In genomic region chr9:127162046-127162445, GRCh38 we compare ENCODE assay signal across 12 cellular contexts. TPM values are rescaled to one million over a fixed set of nuclear protein-coding genes. Genes with fewer than 3 reads are reported as not detected.
DNase-seq lines count a peak whose midpoint lies in the region; ATAC-seq, FAIRE-seq and TF ChIP-seq lines count a peak whose summit lies in the region.
"Had no signal": no experiment of that assay in that cellular context is flagged by ENCODE, and none has a peak within 500 bp of the region (broad histone marks: within the 10 kb centered on the region; RNA-seq: fewer than 3 reads in every experiment).

No MANE protein-coding gene starts in this region.

- in situ Hi-C loops in mammary epithelial cell (cut with MboI; ENCODE audit: low sequenced_read_pairs in 2 of 2): no loop called here

- H3K79me2 ChIP-seq in mammary epithelial cell (ENCODE audit: insufficient read depth, low read length): no peaks in the 10 kb centered on the region

- no peak for FAIRE-seq in D721Med (lab: Jason Lieb, UNC)

- H3K9ac ChIP-seq in mammary epithelial cell (ENCODE audit: insufficient read depth, low read length): no peak overlapping the region

- H2AFZ ChIP-seq in mammary epithelial cell (ENCODE audit: low read depth, low read length): no peak overlapping the region

- H3K4me1 ChIP-seq in mammary epithelial cell (ENCODE audit: insufficient read depth, low read length): peaks cover 11% of the 10 kb centered on the region

- no peaks in the 10 kb centered on the region for H3K9me3 ChIP-seq in mammary epithelial cell (replicated peaks; ENCODE audit: insufficient read depth, low read length)
- H3K9me3 ChIP-seq: neutrophil had no signal

- BruUV-seq in mammary epithelial cell (replicated peaks; lab: Mats Ljungman, UMichigan): no TSS peak

- no peak for ATAC-seq in HG03135 (IDR thresholded peaks at IDR 0.05; ENCODE audit: unreplicated experiment)

- H3K27ac ChIP-seq in mammary epithelial cell (ENCODE audit: insufficient read depth, low read depth, low read length): no peak overlapping the region
- H3K27ac ChIP-seq: neutrophil had no signal

- intact Hi-C loops in mammary epithelial cell (cut with micrococcal nuclease): no loop called here

- no peaks in the 10 kb centered on the region for H4K20me1 ChIP-seq in mammary epithelial cell (ENCODE audit: insufficient read depth, low read length)

- no peaks in the 10 kb centered on the region for H3K36me3 ChIP-seq in mammary epithelial cell (ENCODE audit: insufficient read depth, low read length)
- H3K36me3 ChIP-seq: neutrophil had no signal

- WGBS in mammary epithelial cell (ENCODE audit: low coverage, missing lambda C conversion rate): 41% methylated on average over 5 of the region's 5 CpGs

- TF ChIP-seq CTCF in mammary epithelial cell (conservative IDR thresholded peaks at IDR 0.05 in 1 of 2, IDR thresholded peaks at IDR 0.05 in 1 of 2; ENCODE audit: extremely low read depth in 1 of 2, insufficient read depth in 1 of 2, low read depth in 1 of 2, low read length in 2 of 2) (no peak), D721Med (IDR thresholded peaks at IDR 0.05; ENCODE audit: insufficient read depth, missing control alignments) (no peak)

- DNase-seq in activated T-cell treated with anti-CD3 and anti-CD28 coated beads, Interleukin-2, amount 50 U/mL, for 48 hours: peak; percentile 15 to 21
- DNase-seq in activated T-cell treated with anti-CD3 and anti-CD28 coated beads for 4 hours (no peak), NCI-H69 (lab: John Stamatoyannopoulos, UW) (peak; percentile 65), mammary epithelial cell (peak; percentile 17), D721Med (ENCODE audit: insufficient read length, low spot score) (no peak), ecto neural progenitor cell (ENCODE audit: low spot score) (no peak)
- peak; percentile 31 for DNase-seq in stimulated activated CD8-positive, alpha-beta memory T cell treated with anti-CD3 and anti-CD28 coated beads, Interleukin-4, amount 100 ng/mL, for 48 hours
- DNase-seq: DMS53; NCI-H1694; stimulated activated CD4-positive, alpha-beta T cell treated with anti-CD3 and anti-CD28 coated beads, Interleukin-15, amount 100 ng/mL, for 24 hours had no signal

- dilution Hi-C loops in mammary epithelial cell (cut with HindIII; ENCODE audit: low sequenced_read_pairs): loop anchor here (5.0 kb wide), 1 partner anchor 85 kb away; no protein-coding TSS in a partner anchor

- CTCF ChIA-PET in mammary epithelial cell (lab: Charles Lee; ENCODE audit: low non-redundant PET): no interaction called here

- H3K4me3 ChIP-seq in mammary epithelial cell (replicated peaks in 1 of 3; ENCODE audit: insufficient read depth in 1 of 3, low read depth in 2 of 3, low read length in 3 of 3): no peak overlapping the region

- H3K27me3 ChIP-seq in mammary epithelial cell (ENCODE audit: insufficient read depth, low read length): peaks cover 2% of the 10 kb centered on the region

- no peak overlapping the region for H3K4me2 ChIP-seq in mammary epithelial cell (ENCODE audit: insufficient read depth, low read depth, low read length)

RNA-seq across cellular contexts. Expression of gene ANGPTL2, which starts 39.6 kb away (rescaled TPM):
- total RNA-seq in mammary epithelial cell: 1 to 10 TPM in 1 of 2 donors, not detected in 1; 1.5 TPM
- polyA plus RNA-seq in mammary epithelial cell: not detected
- polyA minus RNA-seq in mammary epithelial cell: not detected

Comparison
In these comparisons a context has a peak if more than half of its experiments do, and no peak if none do; other contexts are left out.
1. DNase-seq: peak in activated T-cell treated with anti-CD3 and anti-CD28 coated beads, Interleukin-2, amount 50 U/mL, for 48 hours (2 of 2), NCI-H69 (single experiment), mammary epithelial cell (single experiment) and stimulated activated CD8-positive, alpha-beta memory T cell treated with anti-CD3 and anti-CD28 coated beads, Interleukin-4, amount 100 ng/mL, for 48 hours (single experiment); none in activated T-cell treated with anti-CD3 and anti-CD28 coated beads for 4 hours (single experiment), D721Med (single experiment) and ecto neural progenitor cell (single experiment).